20 cellular contexts compared by ENCODE assay signal in genomic region chr6:82976179-82976578, GRCh38.
"Had no signal": no experiment of that assay in that cellular context is flagged by ENCODE, and none has a peak within 500 bp of the region (broad histone marks: within the 10 kb centered on the region; RNA-seq: fewer than 3 reads in every experiment).

No MANE protein-coding gene starts in this region.

- H3K36me3 ChIP-seq: colonic mucosa, esophagus squamous epithelium, gastroesophageal sphincter, right lobe of liver, tibial nerve, upper lobe of right lung, vagina had no signal

- DNase-seq: colonic mucosa; dermis blood vessel endothelial cell; esophagus squamous epithelium; foreskin fibroblast; glutamatergic neuron; kidney; mesendoderm; natural killer cell; psoas muscle; retina; right lobe of liver; stimulated activated CD4-positive, alpha-beta T cell treated with anti-CD3 and anti-CD28 coated beads, Interleukin-2, amount 100 ng/mL, for 24 hours; stimulated activated CD4-positive, alpha-beta T cell treated with anti-CD3 and anti-CD28 coated beads, Interleukin-4, amount 100 ng/mL, for 4 hours; stimulated activated naive B cell treated with anti-CD40 and anti-IgM and Interleukin-4, amounts not matched to agents 10 μg/mL and 1 μg/mL and 100 μg/mL, for 72 hours; stimulated activated naive CD8-positive, alpha-beta T cell treated with anti-CD3 and anti-CD28 coated beads, Interleukin-15, amount 100 ng/mL, for 72 hours; testis; upper lobe of right lung had no signal

- H3K4me3 ChIP-seq: colonic mucosa, esophagus squamous epithelium, gastroesophageal sphincter, psoas muscle, right lobe of liver, testis, tibial nerve, upper lobe of right lung, vagina had no signal

- H3K27me3 ChIP-seq: colonic mucosa, esophagus squamous epithelium, gastroesophageal sphincter, right lobe of liver, testis, tibial nerve, upper lobe of right lung, vagina had no signal

- H3K9me3 ChIP-seq: colonic mucosa, esophagus squamous epithelium, gastroesophageal sphincter, psoas muscle, right lobe of liver, testis, tibial nerve, upper lobe of right lung, vagina had no signal

- ATAC-seq: gastroesophageal sphincter; natural killer cell; psoas muscle; right lobe of liver; stimulated activated naive B cell treated with anti-CD40 and anti-IgM and Interleukin-4, amounts not matched to agents 10 μg/mL and 1 μg/mL and 100 μg/mL, for 72 hours; stimulated activated naive CD8-positive, alpha-beta T cell treated with anti-CD3 and anti-CD28 coated beads, Interleukin-15, amount 100 ng/mL, for 72 hours; upper lobe of right lung had no signal

- H3K27ac ChIP-seq: colonic mucosa, esophagus squamous epithelium, gastroesophageal sphincter, psoas muscle, right lobe of liver, testis, tibial nerve, upper lobe of right lung, vagina had no signal

- H3K4me1 ChIP-seq: colonic mucosa, esophagus squamous epithelium, gastroesophageal sphincter, psoas muscle, right lobe of liver, testis, tibial nerve, upper lobe of right lung, vagina had no signal
